In genomic region chr1:59592924-59593323, GRCh38 we compare ENCODE assay signal across 18 cellular contexts.
"Had no signal": no experiment of that assay in that cellular context is flagged by ENCODE, and none has a peak within 500 bp of the region (broad histone marks: within the 10 kb centered on the region; RNA-seq: fewer than 3 reads in every experiment).

No MANE protein-coding gene starts in this region.

- H3K27ac Mint-ChIP-seq: activated naive CD4-positive, alpha-beta T cell treated with anti-CD3 and anti-CD28 coated beads, Interleukin-2, amount 50 U/mL, for 72 hours; brain; naive B cell had no signal

- H3K4me1 Mint-ChIP-seq: central memory CD8-positive, alpha-beta T cell had no signal

- H3K36me3 Mint-ChIP-seq: naive B cell had no signal

- H3K27me3 ChIP-seq: esophagus squamous epithelium, left lung, pancreas, sigmoid colon had no signal

- H3K4me3 ChIP-seq: esophagus squamous epithelium, left lung, pancreas, sigmoid colon had no signal

- DNase-seq: activated CD4-positive, alpha-beta T cell treated with anti-CD3 and anti-CD28 coated beads, Interleukin-2, amount 50 U/mL, for 4 hours; activated CD4-positive, CD25-positive, alpha-beta regulatory T cell treated with anti-CD3 and anti-CD28 coated beads, Interleukin-2, amount 50 U/mL, for 72 hours; activated gamma-delta T cell; activated T-cell treated with anti-CD3 and anti-CD28 coated beads, Interleukin-2, amount 50 U/mL, for 4 hours; effector CD8-positive, alpha-beta T cell; esophagus squamous epithelium; hippocampal formation; kidney; left lung; mammary epithelial cell; naive B cell; pancreas; sigmoid colon; stimulated activated CD4-positive, alpha-beta T cell treated with anti-CD3 and anti-CD28 coated beads, Interleukin-1b, Interleukin-23, amount 100 ng/mL, for 48 hours; T-helper 9 cell had no signal

- H3K9me3 ChIP-seq: esophagus squamous epithelium, left lung, pancreas, sigmoid colon had no signal

- H3K4me3 Mint-ChIP-seq: activated T-cell treated with anti-CD3 and anti-CD28 coated beads, Interleukin-2, amount 50 U/mL, for 4 hours; brain; central memory CD8-positive, alpha-beta T cell; naive B cell had no signal

- H3K27me3 Mint-ChIP-seq: central memory CD8-positive, alpha-beta T cell; naive B cell had no signal

- H3K9me3 Mint-ChIP-seq: central memory CD8-positive, alpha-beta T cell had no signal

- ATAC-seq: activated T-cell treated with anti-CD3 and anti-CD28 coated beads, Interleukin-2, amount 50 U/mL, for 4 hours; left lung had no signal

- H3K36me3 ChIP-seq: esophagus squamous epithelium, left lung, pancreas, sigmoid colon had no signal

- H3K27ac ChIP-seq: esophagus squamous epithelium, left lung had no signal
